22 cellular contexts compared by ENCODE assay signal in the genomic region with DNA sequence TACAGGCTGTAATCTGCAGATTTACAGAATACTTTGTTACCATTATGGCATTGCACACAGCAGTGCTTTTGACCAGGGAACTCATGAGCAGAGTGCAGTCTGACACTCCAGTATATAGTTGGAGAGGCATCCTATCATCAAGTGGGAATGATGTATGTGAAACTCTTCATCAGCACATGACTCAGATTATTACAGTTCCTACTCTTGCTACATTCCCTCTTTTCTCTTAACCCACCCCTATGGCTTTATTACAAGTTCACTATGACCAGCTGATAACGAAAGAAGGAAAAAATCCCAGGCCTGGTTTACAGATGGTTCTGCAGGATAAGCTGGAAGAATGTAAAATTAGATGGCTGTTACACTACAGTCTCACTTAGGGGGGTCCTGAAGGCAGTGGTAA.
DNase-seq lines count a peak whose midpoint lies in the region; FAIRE-seq and TF ChIP-seq lines count a peak whose summit lies in the region.
"Had no signal": no experiment of that assay in that cellular context is flagged by ENCODE, and none has a peak within 500 bp of the region (broad histone marks: within the 10 kb centered on the region; RNA-seq: fewer than 3 reads in every experiment).

No MANE protein-coding gene starts in this region.

- no peaks in the 10 kb centered on the region for H3K79me2 ChIP-seq in H9 (ENCODE audit: insufficient read depth, low read length)

- no peaks in the 10 kb centered on the region for H3K9me3 Mint-ChIP-seq in H9
- H3K9me3 Mint-ChIP-seq: CD14-positive monocyte had no signal

- H3K18ac ChIP-seq in mesenchymal stem cell (ENCODE audit: low read depth in 1 of 2, low read length in 2 of 2) = no peak overlapping the region
- H3K18ac ChIP-seq in H9 (ENCODE audit: insufficient read length, low read depth, low read length) = no peak overlapping the region

- no peaks in the 10 kb centered on the region for H3K27me3 Mint-ChIP-seq in H9 (ENCODE audit: low read depth)
- H3K27me3 Mint-ChIP-seq: CD4-positive, alpha-beta memory T cell; CD4-positive, CD25-positive, alpha-beta regulatory T cell; CD8-positive, alpha-beta memory T cell had no signal

- no peak for FAIRE-seq in bronchial epithelial cell (lab: Jason Lieb, UNC)
- FAIRE-seq: A204.1, G401.6, GM12891, GM19239 had no signal

- no peak for TF ChIP-seq CTCF in bronchial epithelial cell (IDR thresholded peaks at IDR 0.05; ENCODE audit: insufficient read depth, low read length, severe bottlenecking)
- no peak for TF ChIP-seq CTCF in testis (IDR thresholded peaks at IDR 0.05)
- TF ChIP-seq CTCF in H9 (conservative IDR thresholded peaks at IDR 0.05) = no peak

- no peak overlapping the region for H3T11ph ChIP-seq in H9 (ENCODE audit: low read length)

- no peaks in the 10 kb centered on the region for H3K9me3 ChIP-seq in mesenchymal stem cell (ENCODE audit: control insufficient read depth, low read length)
- no peaks in the 10 kb centered on the region for H3K9me3 ChIP-seq in testis
- H3K9me3 ChIP-seq in H9 (ENCODE audit: control insufficient read depth, low read depth, low read length) = no peaks in the 10 kb centered on the region
- H3K9me3 ChIP-seq: BE2C, BLaER1 had no signal

- H3K14ac ChIP-seq in mesenchymal stem cell (ENCODE audit: low read length in 2 of 2) (no peak overlapping the region), H9 (ENCODE audit: insufficient read depth, low read length) (no peak overlapping the region)

- no peak overlapping the region for H3K4ac ChIP-seq in mesenchymal stem cell (ENCODE audit: low read depth in 1 of 2, low read length in 2 of 2)
- H3K4ac ChIP-seq in H9 (ENCODE audit: low read depth, low read length) = no peak overlapping the region

- no peak overlapping the region for H3K4me3 Mint-ChIP-seq in H9
- H3K4me3 Mint-ChIP-seq: CD14-positive monocyte; CD4-positive, alpha-beta memory T cell; CD4-positive, CD25-positive, alpha-beta regulatory T cell; CD8-positive, alpha-beta memory T cell had no signal

- no peak overlapping the region for H3K9ac ChIP-seq in mesenchymal stem cell (ENCODE audit: low read length)
- H3K9ac ChIP-seq in H9 (ENCODE audit: extremely low read depth, insufficient read length, low read length) = no peak overlapping the region
- H3K9ac ChIP-seq: BLaER1 had no signal

- H2BK15ac ChIP-seq in mesenchymal stem cell (ENCODE audit: low read depth, poor library complexity, severe bottlenecking) = no peak overlapping the region
- H2BK15ac ChIP-seq in H9 (ENCODE audit: low read depth, low read length) = no peak overlapping the region

- H2BK12ac ChIP-seq in mesenchymal stem cell (ENCODE audit: low read length in 2 of 2) (no peak overlapping the region), H9 (ENCODE audit: insufficient read length, low read depth, low read length) (no peak overlapping the region)

- H3K4me3 ChIP-seq in bronchial epithelial cell (ENCODE audit: low read depth, low read length) (no peak overlapping the region), mesenchymal stem cell (ENCODE audit: insufficient read depth in 1 of 2, low read depth in 1 of 2, low read length in 2 of 2) (no peak overlapping the region), testis (no peak overlapping the region)
- H3K4me3 ChIP-seq: BLaER1 had no signal

- intact Hi-C loops in testis (cut with DNase I; ENCODE audit: low total_unique reads) = no loop called here

- H4K20me1 ChIP-seq in H9 (ENCODE audit: control insufficient read depth, insufficient read depth, insufficient read length) = no peaks in the 10 kb centered on the region
- H4K20me1 ChIP-seq: BLaER1 had no signal

- H3K27ac ChIP-seq in mesenchymal stem cell (ENCODE audit: low read length, poor library complexity, severe bottlenecking) (no peak overlapping the region), testis (no peak overlapping the region), H9 (ENCODE audit: insufficient read length, low read depth, low read length) (no peak overlapping the region)
- H3K27ac ChIP-seq: BLaER1 had no signal

- no peak overlapping the region for H4K91ac ChIP-seq in mesenchymal stem cell (ENCODE audit: low read length)
- H4K91ac ChIP-seq in H9 (ENCODE audit: insufficient read length, low read depth, low read length) = no peak overlapping the region

- no peaks in the 10 kb centered on the region for H3K4me1 Mint-ChIP-seq in H9
- H3K4me1 Mint-ChIP-seq: CD14-positive monocyte; CD4-positive, alpha-beta memory T cell; CD4-positive, CD25-positive, alpha-beta regulatory T cell; CD8-positive, alpha-beta memory T cell had no signal

- no peak overlapping the region for H2BK120ac ChIP-seq in mesenchymal stem cell (ENCODE audit: low read depth, low read length)
- no peak overlapping the region for H2BK120ac ChIP-seq in H9 (ENCODE audit: low read depth, low read length, poor library complexity, severe bottlenecking)

- DNase-seq in bronchial epithelial cell (ENCODE audit: low read depth) (peak; percentile 18), mesenchymal stem cell (peak; percentile 68), testis (peak; percentile 31), H9 (no peak), DMS 273 (lab: John Stamatoyannopoulos, UW; ENCODE audit: unreplicated experiment) (no peak), cerebellar nuclear complex (lab: John Stamatoyannopoulos, UW) (no peak)
- DNase-seq: 8988T; ACHN; BE2C; C1 segment of cervical spinal cord; CD4-positive, alpha-beta memory T cell; CD4-positive, CD25-positive, alpha-beta regulatory T cell; CD8-positive, alpha-beta memory T cell; COR-L47; DMS79 treated with DMSO at 0.1 percent for 48 hours; GF-D8 had no signal

- H4K5ac ChIP-seq in H9 (ENCODE audit: insufficient read length, low read depth, low read length) = no peak overlapping the region

- H3K56ac ChIP-seq in H9 (ENCODE audit: insufficient read length, low read depth, low read length) = no peak overlapping the region

- H3K36me3 Mint-ChIP-seq in H9 (ENCODE audit: insufficient read depth in 1 of 3, low read depth in 3 of 3) = no peaks in the 10 kb centered on the region
- H3K36me3 Mint-ChIP-seq: CD14-positive monocyte; CD4-positive, alpha-beta memory T cell; CD4-positive, CD25-positive, alpha-beta regulatory T cell; CD8-positive, alpha-beta memory T cell had no signal

- H2BK20ac ChIP-seq in H9 (ENCODE audit: low read depth, low read length, poor library complexity, severe bottlenecking) = no peak overlapping the region

- H3K36me3 ChIP-seq in bronchial epithelial cell (ENCODE audit: control insufficient read depth, insufficient read depth, low read length) = no peaks in the 10 kb centered on the region
- no peaks in the 10 kb centered on the region for H3K36me3 ChIP-seq in mesenchymal stem cell (ENCODE audit: control insufficient read depth in 1 of 2, insufficient read depth in 2 of 2, low read depth in 1 of 2, low read length in 2 of 2)
- no peaks in the 10 kb centered on the region for H3K36me3 ChIP-seq in testis (ENCODE audit: low read depth, missing control alignments)
- H3K36me3 ChIP-seq: BE2C, BLaER1 had no signal

- H3K79me1 ChIP-seq in mesenchymal stem cell (replicated peaks; ENCODE audit: low read length, poor library complexity, severe bottlenecking) = no peaks in the 10 kb centered on the region
- H3K79me1 ChIP-seq in H9 (ENCODE audit: insufficient read depth, low read depth, low read length, poor library complexity, severe bottlenecking) = no peaks in the 10 kb centered on the region

- H2AK5ac ChIP-seq in mesenchymal stem cell (ENCODE audit: low read length, severe bottlenecking) (no peak overlapping the region), H9 (ENCODE audit: insufficient read length, low read length) (no peak overlapping the region)

- H3K27ac Mint-ChIP-seq in H9 = no peak overlapping the region
- H3K27ac Mint-ChIP-seq: CD14-positive monocyte; CD4-positive, alpha-beta memory T cell; CD4-positive, CD25-positive, alpha-beta regulatory T cell; CD8-positive, alpha-beta memory T cell had no signal

- no peak for TF ChIP-seq POLR2A in testis (IDR thresholded peaks at IDR 0.05)

- H3K27me3 ChIP-seq in bronchial epithelial cell (ENCODE audit: control insufficient read depth, insufficient read depth, low read length) (no peaks in the 10 kb centered on the region), mesenchymal stem cell (ENCODE audit: control insufficient read depth in 1 of 2, insufficient read depth in 1 of 2, low read length in 2 of 2) (no peaks in the 10 kb centered on the region), testis (no peaks in the 10 kb centered on the region), H9 (ENCODE audit: insufficient read depth, low read length) (no peaks in the 10 kb centered on the region)
- H3K27me3 ChIP-seq: BE2C, BLaER1 had no signal

- H3K4me2 ChIP-seq in mesenchymal stem cell (ENCODE audit: low read length, poor library complexity, severe bottlenecking) (no peak overlapping the region), H9 (ENCODE audit: insufficient read depth, insufficient read length, low read length) (no peak overlapping the region)
- H3K4me2 ChIP-seq: BLaER1 had no signal

- H2BK5ac ChIP-seq in mesenchymal stem cell (ENCODE audit: low read depth, low read length, poor library complexity, severe bottlenecking) (no peak overlapping the region), H9 (ENCODE audit: insufficient read length, low read length) (no peak overlapping the region)

- H4K8ac ChIP-seq in mesenchymal stem cell (ENCODE audit: low read length) (no peak overlapping the region), H9 (replicated peaks; ENCODE audit: insufficient read length, low read depth, low read length) (no peak overlapping the region)

- H3K23ac ChIP-seq in mesenchymal stem cell (ENCODE audit: low read length in 2 of 2) = no peak overlapping the region
- H3K23ac ChIP-seq in H9 (ENCODE audit: insufficient read length, low read depth, low read length) = no peak overlapping the region

- H3K4me1 ChIP-seq in mesenchymal stem cell (ENCODE audit: control insufficient read depth, insufficient read depth, low read depth, low read length) = no peaks in the 10 kb centered on the region
- H3K4me1 ChIP-seq in testis = no peaks in the 10 kb centered on the region
- H3K4me1 ChIP-seq in H9 (ENCODE audit: insufficient read depth, low read length) = no peaks in the 10 kb centered on the region
- H3K4me1 ChIP-seq: BLaER1 had no signal

- no peaks in the 10 kb centered on the region for H3K23me2 ChIP-seq in H9 (ENCODE audit: insufficient read length, low read depth, low read length, poor library complexity, severe bottlenecking)

- WGBS in mesenchymal stem cell = 38% methylated on average over 1 of the region's 1 CpG
- 57 to 88% methylated on average over 1 of the region's 1 CpG for WGBS in testis, 2 donors
- WGBS in H9 (ENCODE audit: extremely low coverage, insufficient read length, low lambda C conversion rate) = no CpG with 5 or more reads among the region's 1 CpG

- H2AFZ ChIP-seq in mesenchymal stem cell (ENCODE audit: low read depth, low read length) = no peak overlapping the region
- H2AFZ ChIP-seq in H9 (ENCODE audit: low read length) = no peak overlapping the region

Comparison
In these comparisons a context has a peak if more than half of its experiments do, and no peak if none do; other contexts are left out.
1. DNase-seq: peak in bronchial epithelial cell (single experiment), mesenchymal stem cell (single experiment) and testis (single experiment); none in H9 (single experiment), DMS 273 (single experiment) and cerebellar nuclear complex (0 of 2).